1 cellular context compared by ENCODE assay signal in genomic region chr3:194275231-194275671, GRCh38.
TF ChIP-seq lines count a peak whose summit lies in the region.

No MANE protein-coding gene starts in this region.

TF ChIP-seq in GM23338, 12 proteins besides CTCF, POLR2A, EP300 and RAD21 (continued from another document):
- TF ChIP-seq ZNF462 (CRISPR knock-in tag; IDR thresholded peaks at IDR 0.05) = no peak
- TF ChIP-seq JUNB (IDR thresholded peaks at IDR 0.05; ENCODE audit: unreplicated experiment) = no peak
- no peak for TF ChIP-seq EZH2phosphoT487 (IDR thresholded peaks at IDR 0.05; ENCODE audit: unreplicated experiment)
- no peak for TF ChIP-seq EZH2 (IDR thresholded peaks at IDR 0.05; ENCODE audit: low read depth, unreplicated experiment)
- no peak for TF ChIP-seq STAT1 (IDR thresholded peaks at IDR 0.05; ENCODE audit: unreplicated experiment)
- TF ChIP-seq ZNF331 (CRISPR knock-in tag; IDR thresholded peaks at IDR 0.05; ENCODE audit: low read depth) = no peak
- no peak for TF ChIP-seq REST (IDR thresholded peaks at IDR 0.05; ENCODE audit: unreplicated experiment)
